In the genomic region with DNA sequence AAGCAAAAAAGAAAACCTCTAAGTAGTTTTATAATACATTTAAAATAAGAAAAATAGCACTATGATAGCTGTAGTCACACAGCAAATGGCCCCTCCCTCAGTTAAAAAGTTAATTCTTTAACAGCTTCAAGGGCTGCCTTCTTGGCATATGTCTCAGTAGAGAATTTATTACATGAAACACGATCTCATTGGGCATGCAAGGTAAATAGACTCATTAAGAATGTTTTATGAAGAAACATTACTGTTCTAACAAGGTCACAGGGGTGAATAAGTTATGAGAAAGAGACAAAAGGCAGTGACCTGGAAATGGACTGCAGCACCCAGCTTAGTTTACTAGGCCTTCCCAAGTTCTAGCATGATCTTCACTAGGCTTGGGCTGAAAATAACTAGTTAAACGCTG, we compare ENCODE assay signal across 14 cellular contexts.
"Had no signal": no experiment of that assay in that cellular context is flagged by ENCODE, and none has a peak within 500 bp of the region (broad histone marks: within the 10 kb centered on the region; RNA-seq: fewer than 3 reads in every experiment).

No MANE protein-coding gene starts in this region.

- ATAC-seq: activated T-cell treated with anti-CD3 and anti-CD28 coated beads, Interleukin-2, amount 50 U/mL, for 4 hours; effector memory CD8-positive, alpha-beta T cell had no signal

- H3K4me3 ChIP-seq: hepatocyte had no signal

- H3K4me1 Mint-ChIP-seq: memory B cell had no signal

- H3K27me3 ChIP-seq: brain microvascular endothelial cell, hepatocyte had no signal

- H3K4me3 Mint-ChIP-seq: activated naive CD8-positive, alpha-beta T cell; activated T-cell treated with anti-CD3 and anti-CD28 coated beads, Interleukin-2, amount 50 U/mL, for 4 hours; dendritic cell treated with granulocyte-macrophage colony-stimulating factor and Interleukin-4, amounts not matched to agents 40 ng/mL and 50 ng/mL, for 4 days; effector memory CD8-positive, alpha-beta T cell; memory B cell; stimulated activated naive CD8-positive, alpha-beta T cell treated with anti-CD3 and anti-CD28 coated beads, Interleukin-15, Interleukin-2, amounts not matched to agents 100 ng/mL and 50 ng/mL, for 24 hours had no signal

- H3K27ac Mint-ChIP-seq: activated naive CD8-positive, alpha-beta T cell; dendritic cell treated with granulocyte-macrophage colony-stimulating factor and Interleukin-4, amounts not matched to agents 40 ng/mL and 50 ng/mL, for 4 days; effector memory CD8-positive, alpha-beta T cell; memory B cell; stimulated activated naive CD8-positive, alpha-beta T cell treated with anti-CD3 and anti-CD28 coated beads, Interleukin-15, Interleukin-2, amounts not matched to agents 100 ng/mL and 50 ng/mL, for 24 hours had no signal

- H3K36me3 ChIP-seq: brain microvascular endothelial cell had no signal

- H3K27me3 Mint-ChIP-seq: activated naive CD8-positive, alpha-beta T cell; dendritic cell treated with granulocyte-macrophage colony-stimulating factor and Interleukin-4, amounts not matched to agents 40 ng/mL and 50 ng/mL, for 4 days; effector memory CD8-positive, alpha-beta T cell; memory B cell; stimulated activated naive CD8-positive, alpha-beta T cell treated with anti-CD3 and anti-CD28 coated beads, Interleukin-15, Interleukin-2, amounts not matched to agents 100 ng/mL and 50 ng/mL, for 24 hours had no signal

- H3K9me3 Mint-ChIP-seq: activated T-cell treated with anti-CD3 and anti-CD28 coated beads, Interleukin-2, amount 50 U/mL, for 4 hours; dendritic cell treated with granulocyte-macrophage colony-stimulating factor and Interleukin-4, amounts not matched to agents 40 ng/mL and 50 ng/mL, for 4 days; effector memory CD8-positive, alpha-beta T cell; memory B cell; stimulated activated naive CD8-positive, alpha-beta T cell treated with anti-CD3 and anti-CD28 coated beads, Interleukin-15, Interleukin-2, amounts not matched to agents 100 ng/mL and 50 ng/mL, for 24 hours had no signal

- DNase-seq: activated CD4-positive, alpha-beta T cell treated with anti-CD3 and anti-CD28 coated beads, Interleukin-2, amount 50 U/mL, for 4 hours; activated CD4-positive, CD25-positive, alpha-beta regulatory T cell treated with anti-CD3 and anti-CD28 coated beads, Interleukin-2, amount 50 U/mL, for 72 hours; activated gamma-delta T cell; activated T-cell treated with anti-CD3 and anti-CD28 coated beads, Interleukin-2, amount 50 U/mL, for 4 hours; amygdala; brain microvascular endothelial cell; effector memory CD8-positive, alpha-beta T cell; stimulated activated CD4-positive, alpha-beta T cell treated with anti-CD3 and anti-CD28 coated beads, Interleukin-4, amount 100 ng/mL, for 1 hour; T-helper 2 cell had no signal
